In genomic region chr1:155562581-155563376, GRCh38 we compare ENCODE assay signal across 8 cellular contexts. TPM values are rescaled to one million over a fixed set of nuclear protein-coding genes. Genes with fewer than 3 reads are reported as not detected.
A peak's percentile ranks its signal among the peaks of the same experiment; 100 is the strongest.
DNase-seq lines count a peak whose midpoint lies in the region; ATAC-seq, FAIRE-seq and TF ChIP-seq lines count a peak whose summit lies in the region.

TSS of gene ASH1L (minus strand) at chr1:155562803. CDS start at chr1:155521519, 41,284 bp downstream.

- in situ Hi-C loops in IMR-90 (cut with MboI; ENCODE audit: low sequenced_read_pairs): no loop called here

- peak; percentile 79 for FAIRE-seq in endothelial cell of umbilical vein (lab: Jason Lieb, UNC)

- H3K27ac ChIP-seq in IMR-90 (ENCODE audit: insufficient read depth, low read length): peak within 1 kb of the TSS; percentile 100
- H3K27ac ChIP-seq in OCI-LY7 (ENCODE audit: low read depth, low read length, poor library complexity, severe bottlenecking): peak within 1 kb of the TSS; percentile 79
- peak within 1 kb of the TSS; percentile 74 for H3K27ac ChIP-seq in endothelial cell of umbilical vein (ENCODE audit: insufficient read depth, low read depth, low read length)

- TF ChIP-seq CTCF in Calu3 (IDR thresholded peaks at IDR 0.05; ENCODE audit: unreplicated experiment) (no peak), IMR-90 (conservative IDR thresholded peaks at IDR 0.05; ENCODE audit: low read depth, low read length) (no peak; the same call in 1 of the 2 replicates), OCI-LY7 (conservative IDR thresholded peaks at IDR 0.05; ENCODE audit: low read length) (no peak), endothelial cell of umbilical vein (IDR thresholded peaks at IDR 0.05; ENCODE audit: extremely low read depth in 1 of 2, insufficient read depth in 1 of 2, low read depth in 1 of 2, low read length in 2 of 2) (no peak)

- TF ChIP-seq RAD21 in IMR-90 (IDR thresholded peaks at IDR 0.05; ENCODE audit: low read length): peak; percentile 15; the same call in 1 of the 2 replicates

- peaks cover 15 to 52% of the 10 kb centered on the region in 2 experiments for H3K79me1 ChIP-seq in IMR-90 (ENCODE audit: low read depth in 1 of 2, low read length in 2 of 2)

- H3K4ac ChIP-seq in IMR-90 (ENCODE audit: low read depth, low read length): peak within 1 kb of the TSS; percentile 95

- H2BK120ac ChIP-seq in IMR-90 (ENCODE audit: low read depth, low read length): peak within 1 kb of the TSS; percentile 98

- H3K4me3 ChIP-seq in IMR-90 (ENCODE audit: insufficient read depth, low read depth, low read length) (peak within 1 kb of the TSS; percentile 93), OCI-LY7 (ENCODE audit: low read depth, low read length, poor library complexity, severe bottlenecking) (peak within 1 kb of the TSS; percentile 86), endothelial cell of umbilical vein (replicated peaks in 1 of 3; ENCODE audit: insufficient read depth in 1 of 3, low read depth in 1 of 3, low read length in 3 of 3) (peak within 1 kb of the TSS; percentile 63 to 92 (median 89))

- no peaks in the 10 kb centered on the region for H3K9me3 ChIP-seq in IMR-90 (ENCODE audit: control insufficient read depth, insufficient read depth, low read length)
- no peaks in the 10 kb centered on the region for H3K9me3 ChIP-seq in OCI-LY7 (ENCODE audit: low read length)
- no peaks in the 10 kb centered on the region for H3K9me3 ChIP-seq in endothelial cell of umbilical vein (replicated peaks; ENCODE audit: control insufficient read depth, insufficient read depth, low read length)

- peaks cover 43% of the 10 kb centered on the region for H3K36me3 Mint-ChIP-seq in Calu3 (ENCODE audit: insufficient read depth, unreplicated experiment)

- peak within 1 kb of the TSS; percentile 100 for H3K14ac ChIP-seq in IMR-90 (replicated peaks; ENCODE audit: low read depth, low read length)

- POLR2A ChIA-PET in IMR-90 (lab: Charles Lee; ENCODE audit: unreplicated experiment) (interaction anchor here (0.5 kb wide), 1 partner anchor 18 kb away, joined by 4 read pairs; no protein-coding TSS in a partner anchor), OCI-LY7 (lab: Charles Lee) (interaction anchor here (0.7 to 1.2 kb wide), 2 partner anchors 180 to 195 kb away, joined by 3 to 5 read pairs; no protein-coding TSS in a partner anchor), endothelial cell of umbilical vein (lab: Charles Lee) (interaction anchor here (0.6 to 1.5 kb wide), 3 partner anchors 96 to 239 kb away, joined by 3 to 5 read pairs (median 4); no protein-coding TSS in a partner anchor)

- H3K9me1 ChIP-seq in IMR-90 (ENCODE audit: insufficient read depth, low read length): peaks cover 3% of the 10 kb centered on the region; the same call in 1 of the 2 replicates
- no peaks in the 10 kb centered on the region for H3K9me1 ChIP-seq in endothelial cell of umbilical vein (replicated peaks; ENCODE audit: control insufficient read depth, extremely low read depth, insufficient read depth, low read length)

- no peaks in the 10 kb centered on the region for H3K9me2 ChIP-seq in OCI-LY7 (ENCODE audit: insufficient read depth, low read length)

- peak within 1 kb of the TSS; percentile 99 for H3K4me3 Mint-ChIP-seq in Calu3 (ENCODE audit: low read depth, unreplicated experiment)

- H2AFZ ChIP-seq in IMR-90 (replicated peaks; ENCODE audit: low read length, poor library complexity) (peak within 1 kb of the TSS; percentile 100), OCI-LY7 (ENCODE audit: low read length) (peak within 1 kb of the TSS; percentile 38; the same call in 1 of the 2 replicates), endothelial cell of umbilical vein (ENCODE audit: low read depth, low read length) (peak within 1 kb of the TSS; percentile 95)

- H3K23ac ChIP-seq in IMR-90 (ENCODE audit: low read depth, low read length): peak within 1 kb of the TSS; percentile 100

- H4K20me1 ChIP-seq in IMR-90 (ENCODE audit: insufficient read depth, low read length) (peaks cover 30% of the 10 kb centered on the region), OCI-LY7 (ENCODE audit: insufficient read depth, low read length) (peaks cover 18% of the 10 kb centered on the region; the same call in 1 of the 2 replicates), endothelial cell of umbilical vein (replicated peaks; ENCODE audit: control insufficient read depth, extremely low read depth, insufficient read depth, low read length) (no peaks in the 10 kb centered on the region)

- no peaks in the 10 kb centered on the region for H3K27me3 ChIP-seq in IMR-90 (ENCODE audit: control insufficient read depth, insufficient read depth, low read length)
- H3K27me3 ChIP-seq in endothelial cell of umbilical vein (ENCODE audit: control insufficient read depth in 2 of 2, insufficient read depth in 2 of 2, low read length in 2 of 2): no peaks in the 10 kb centered on the region

- CTCF ChIA-PET in Calu3 (lab: Charles Lee) (interaction anchor here (0.6 to 0.7 kb wide), 3 partner anchors 58 to 1947 kb away, joined by 3 to 11 read pairs (median 6); partner anchors contain the start of gene S100A14), IMR-90 (lab: Yijun Ruan, JAX) (no interaction called here), OCI-LY7 (lab: Charles Lee; ENCODE audit: unreplicated experiment) (interaction anchor here (0.6 kb wide), 1 partner anchor 310 kb away, joined by 3 read pairs; no protein-coding TSS in a partner anchor), endothelial cell of umbilical vein (lab: Charles Lee) (interaction anchor here (1.6 kb wide), 1 partner anchor 312 kb away, joined by 5 read pairs; no protein-coding TSS in a partner anchor)

- peak within 1 kb of the TSS; percentile 98 for H2AK9ac ChIP-seq in IMR-90 (replicated peaks; ENCODE audit: low read depth, low read length, poor library complexity)

- peak within 1 kb of the TSS; percentile 99 for H3K18ac ChIP-seq in IMR-90 (ENCODE audit: low read depth, low read length)

- WGBS in IMR-90 (ENCODE audit: extremely low coverage in 2 of 2, insufficient read length in 1 of 2), 2 experiments: 0% methylated on average over 32 of the region's 87 CpGs; no CpG with 5 or more reads in 1 of the 2 experiments

- H3K79me2 ChIP-seq in OCI-LY7 (ENCODE audit: insufficient read depth, low read depth, low read length) (peaks cover 85% of the 10 kb centered on the region), endothelial cell of umbilical vein (ENCODE audit: control insufficient read depth, insufficient read depth, low read length) (peaks cover 64% of the 10 kb centered on the region)

- BruUV-seq in Calu3 (replicated peaks; lab: Mats Ljungman, UMichigan) (no TSS peak), IMR-90 (replicated peaks; lab: Mats Ljungman, UMichigan) (no TSS peak), OCI-LY7 (replicated peaks; lab: Mats Ljungman, UMichigan) (no TSS peak), endothelial cell of umbilical vein (replicated peaks; lab: Mats Ljungman, UMichigan) (no TSS peak)

- H3K27ac Mint-ChIP-seq in Calu3 (ENCODE audit: unreplicated experiment): peak within 1 kb of the TSS; percentile 98

- H3K4me2 ChIP-seq in IMR-90 (ENCODE audit: low read depth, low read length) (peak within 1 kb of the TSS; percentile 100), OCI-LY7 (ENCODE audit: low read length) (peak within 1 kb of the TSS; percentile 83), endothelial cell of umbilical vein (ENCODE audit: insufficient read depth, low read length) (peak within 1 kb of the TSS; percentile 99)

- peak within 1 kb of the TSS; percentile 93 for H2AK5ac ChIP-seq in IMR-90 (ENCODE audit: low read depth, low read length)

- H3K4me1 ChIP-seq in IMR-90 (ENCODE audit: control insufficient read depth, insufficient read depth, low read length): peaks cover 2% of the 10 kb centered on the region; the same call in 1 of the 2 replicates
- peaks cover 30% of the 10 kb centered on the region for H3K4me1 ChIP-seq in OCI-LY7 (ENCODE audit: insufficient read depth, low read length, poor library complexity, severe bottlenecking)
- peaks cover 9% of the 10 kb centered on the region for H3K4me1 ChIP-seq in endothelial cell of umbilical vein (ENCODE audit: control insufficient read depth, extremely low read depth, insufficient read depth, low read length)

- peak within 1 kb of the TSS; percentile 98 for H3K56ac ChIP-seq in IMR-90 (ENCODE audit: extremely low read depth, insufficient read depth, low read length)

- ATAC-seq in GM21526 (IDR thresholded peaks at IDR 0.05; ENCODE audit: low FRiP score, unreplicated experiment): peak; percentile 70
- ATAC-seq in IMR-90 (ENCODE audit: low read depth): peak; percentile 87

- peak within 1 kb of the TSS; percentile 100 for H3K9ac ChIP-seq in IMR-90 (ENCODE audit: low read depth, low read length)
- H3K9ac ChIP-seq in endothelial cell of umbilical vein (replicated peaks; ENCODE audit: extremely low read depth, insufficient read depth, low read length): peak within 1 kb of the TSS; percentile 89

- dilution Hi-C loops in IMR-90 (cut with HindIII; ENCODE audit: low sequenced_read_pairs, unreplicated experiment): no loop called here
- dilution Hi-C loops in endothelial cell of umbilical vein (cut with MboI; ENCODE audit: extremely low pct_ligation_motif_present, low sequenced_read_pairs): no loop called here

- peak within 1 kb of the TSS; percentile 98 for H4K91ac ChIP-seq in IMR-90 (ENCODE audit: insufficient read depth, low read depth, low read length)

- H3K4me1 Mint-ChIP-seq in Calu3 (ENCODE audit: low read depth, unreplicated experiment): peaks cover 17% of the 10 kb centered on the region

- H4K8ac ChIP-seq in IMR-90 (ENCODE audit: low read depth in 2 of 2, low read length in 2 of 2): peak within 1 kb of the TSS; percentile 87 to 96

- peak within 1 kb of the TSS; percentile 100 for H2BK5ac ChIP-seq in IMR-90 (ENCODE audit: low read depth, low read length, poor library complexity, severe bottlenecking)

- H3K9me3 Mint-ChIP-seq in Calu3 (ENCODE audit: low read depth, unreplicated experiment): no peaks in the 10 kb centered on the region

- 0 out of 2 replicates have a peak within 1 kb of the TSS, but pooled peaks have one; percentile 71 for H2BK20ac ChIP-seq in IMR-90 (ENCODE audit: low read depth, low read length)

- H2BK15ac ChIP-seq in IMR-90 (ENCODE audit: low read depth, low read length): peak within 1 kb of the TSS; percentile 98; the same call in 2 of the 3 replicates

- peak; percentile 98 for TF ChIP-seq POLR2A in IMR-90 (IDR thresholded peaks at IDR 0.05; ENCODE audit: low read depth, low read length)
- TF ChIP-seq POLR2A in endothelial cell of umbilical vein (IDR thresholded peaks at IDR 0.05; ENCODE audit: low read depth, low read length): peak; percentile 96

- no peaks in the 10 kb centered on the region for H3K27me3 Mint-ChIP-seq in Calu3 (ENCODE audit: unreplicated experiment)

- peak within 1 kb of the TSS; percentile 98 for H4K5ac ChIP-seq in IMR-90 (ENCODE audit: low read depth, low read length)

- peak; percentile 96 for DNase-seq in Calu3
- peak; percentile 87 for DNase-seq in IMR-90
- DNase-seq in OCI-LY7 (ENCODE audit: low spot score): peak; percentile 94
- DNase-seq in activated T-cell treated with anti-CD3 and anti-CD28 coated beads for 1 hour (ENCODE audit: low read depth): peak; percentile 92
- peak; percentile 95 for DNase-seq in endothelial cell of umbilical vein (ENCODE audit: low read depth, low spot score)
- peak; percentile 74 for DNase-seq in middle frontal gyrus (ENCODE audit: extremely low spot score, low spot score)
- peak; percentile 79 to 89 for DNase-seq in stimulated activated CD8-positive, alpha-beta memory T cell treated with anti-CD3 and anti-CD28 coated beads, Interleukin-2, amount 100 ng/mL, for 1 hour (ENCODE audit: low read depth in 2 of 2)

- peaks cover 2% of the 10 kb centered on the region; the same call in 1 of the 2 replicates for H3K36me3 ChIP-seq in IMR-90 (ENCODE audit: control insufficient read depth, insufficient read depth, low read length)
- H3K36me3 ChIP-seq in OCI-LY7 (ENCODE audit: insufficient read depth, low read length): peaks cover 47% of the 10 kb centered on the region
- H3K36me3 ChIP-seq in endothelial cell of umbilical vein (ENCODE audit: control insufficient read depth in 2 of 2, extremely low read depth in 1 of 2, insufficient read depth in 2 of 2, low read length in 2 of 2): no peaks in the 10 kb centered on the region

- intact Hi-C loops in Calu3 (cut with micrococcal nuclease; ENCODE audit: unreplicated experiment) (no loop called here), IMR-90 (cut with micrococcal nuclease) (loop anchor here (5.0 to 10.0 kb wide), 3 partner anchors 55 to 168 kb away; no protein-coding TSS in a partner anchor), OCI-LY7 (cut with micrococcal nuclease; ENCODE audit: unreplicated experiment) (loop anchor here (5.0 kb wide), 1 partner anchor 55 kb away; no protein-coding TSS in a partner anchor), endothelial cell of umbilical vein (cut with micrococcal nuclease) (loop anchor here (2.0 to 10.0 kb wide), 2 partner anchors 238 to 308 kb away; partner anchors contain the start of gene ENTREP3)

RNA-seq across cellular contexts. Expression of gene ASH1L, which starts in this region (rescaled TPM):
- 65.9 and 71.8 TPM in 2 replicates for total RNA-seq in Calu3 (2022)
- 18.5 and 23.9 TPM in 2 replicates for total RNA-seq in IMR-90 (2012; rRNA removed)
- 13.7 and 14.3 TPM in 2 replicates for polyA plus RNA-seq in IMR-90 (2012; rRNA removed)
- polyA plus RNA-seq in IMR-90 (2012; cell fraction: cytosol; rRNA removed): 4.0 and 6.5 TPM in 2 replicates
- 14.2 and 36.7 TPM in 2 replicates for polyA plus RNA-seq in IMR-90 (2012; cell fraction: nucleus; rRNA removed; ENCODE audit: low replicate concordance)
- 33.2 and 34.4 TPM in 2 replicates for total RNA-seq in OCI-LY7 (2014; rRNA removed; shearing (Covaris generic))
- total RNA-seq in OCI-LY7 (2022): 49.6 and 54.8 TPM in 2 replicates
- total RNA-seq in endothelial cell of umbilical vein: 29.2 and 29.4 TPM in 2 replicates
- 10.9 and 11.6 TPM in 2 replicates for polyA plus RNA-seq in endothelial cell of umbilical vein
- polyA plus RNA-seq in endothelial cell of umbilical vein (2011; cell fraction: cytosol; rRNA removed): 11.5 and 13.6 TPM in 2 replicates
- polyA plus RNA-seq in endothelial cell of umbilical vein (2011; cell fraction: nucleus; rRNA removed): 39.2 and 45.1 TPM in 2 replicates
- 9.1 and 13.1 TPM in 2 replicates for polyA plus RNA-seq in endothelial cell of umbilical vein (2012)
- 34.2 and 37.2 TPM in 2 replicates for polyA minus RNA-seq in endothelial cell of umbilical vein
- 28.9 TPM for polyA minus RNA-seq in endothelial cell of umbilical vein (2011; cell fraction: cytosol; rRNA and poly(A)+ RNA removed)
- 60.1 and 78.6 TPM in 2 replicates for polyA minus RNA-seq in endothelial cell of umbilical vein (2011; cell fraction: nucleus; rRNA and poly(A)+ RNA removed)

Comparison
In these comparisons a context has a peak if more than half of its experiments do, and no peak if none do; other contexts are left out.
1. Peak in every context shown above with its lines: DNase-seq, ATAC-seq, H3K4me3 ChIP-seq and H3K27ac ChIP-seq.
2. H2AFZ ChIP-seq: peak in every context shown above with its lines; median percentile 100 in IMR-90; 95 in endothelial cell of umbilical vein; 38 in OCI-LY7.